ENCODE assay signal across 24 cellular contexts in genomic region chr5:30802961-30803705, GRCh38.
"Had no signal": no experiment of that assay in that cellular context is flagged by ENCODE, and none has a peak within 500 bp of the region (broad histone marks: within the 10 kb centered on the region; RNA-seq: fewer than 3 reads in every experiment).

No MANE protein-coding gene starts in this region.

- H3K4me3 ChIP-seq: esophagus muscularis mucosa, gastrocnemius medialis, tibial nerve had no signal

- H3K27ac Mint-ChIP-seq: activated CD4-positive, alpha-beta memory T cell treated with anti-CD3 and anti-CD28 coated beads, Interleukin-2, amount 10 ng/mL, durations not matched to agents 7 days and 5 days; activated CD4-positive, alpha-beta T cell treated with anti-CD3 and anti-CD28 coated beads, Interleukin-2, amount 10 ng/mL, durations not matched to agents 7 days and 5 days; activated T-cell treated with anti-CD3 and anti-CD28 coated beads, Interleukin-2, amount 50 U/mL, for 24 hours; activated T-helper 17 cell treated with anti-CD3 and anti-CD28 coated beads, Interleukin-2, amount 50 U/mL, for 72 hours; dendritic cell treated with granulocyte-macrophage colony-stimulating factor and Interleukin-4, amounts not matched to agents 40 ng/mL and 50 ng/mL, for 4 days; mesothelial cell of epicardium; naive B cell; nephron progenitor cell; T-helper 17 cell had no signal

- H3K36me3 ChIP-seq: esophagus muscularis mucosa, gastrocnemius medialis, tibial nerve had no signal

- H3K4me3 Mint-ChIP-seq: activated CD4-positive, alpha-beta memory T cell treated with anti-CD3 and anti-CD28 coated beads, Interleukin-2, amount 10 ng/mL, durations not matched to agents 7 days and 5 days; activated CD4-positive, alpha-beta T cell treated with anti-CD3 and anti-CD28 coated beads, Interleukin-2, amount 10 ng/mL, durations not matched to agents 7 days and 5 days; activated T-cell treated with anti-CD3 and anti-CD28 coated beads, Interleukin-2, amount 50 U/mL, for 24 hours; activated T-helper 17 cell treated with anti-CD3 and anti-CD28 coated beads, Interleukin-2, amount 50 U/mL, for 72 hours; dendritic cell treated with granulocyte-macrophage colony-stimulating factor and Interleukin-4, amounts not matched to agents 40 ng/mL and 50 ng/mL, for 4 days; mesothelial cell of epicardium; naive B cell; nephron progenitor cell; T-helper 17 cell had no signal

- H3K9me3 ChIP-seq: esophagus muscularis mucosa, gastrocnemius medialis, tibial nerve had no signal

- H3K36me3 Mint-ChIP-seq: mesothelial cell of epicardium, naive B cell had no signal

- H3K4me1 ChIP-seq: esophagus muscularis mucosa, gastrocnemius medialis, tibial nerve had no signal

- H3K27me3 ChIP-seq: esophagus muscularis mucosa, gastrocnemius medialis, tibial nerve had no signal

- H3K9me3 Mint-ChIP-seq: mesothelial cell of epicardium, nephron progenitor cell had no signal

- H3K27me3 Mint-ChIP-seq: activated CD4-positive, alpha-beta memory T cell treated with anti-CD3 and anti-CD28 coated beads, Interleukin-2, amount 10 ng/mL, durations not matched to agents 7 days and 5 days; activated CD4-positive, alpha-beta T cell treated with anti-CD3 and anti-CD28 coated beads, Interleukin-2, amount 10 ng/mL, durations not matched to agents 7 days and 5 days; activated T-cell treated with anti-CD3 and anti-CD28 coated beads, Interleukin-2, amount 50 U/mL, for 24 hours; activated T-helper 17 cell treated with anti-CD3 and anti-CD28 coated beads, Interleukin-2, amount 50 U/mL, for 72 hours; dendritic cell treated with granulocyte-macrophage colony-stimulating factor and Interleukin-4, amounts not matched to agents 40 ng/mL and 50 ng/mL, for 4 days; naive B cell; T-helper 17 cell had no signal

- H3K27ac ChIP-seq: esophagus muscularis mucosa, gastrocnemius medialis, tibial nerve had no signal

- H3K4me1 Mint-ChIP-seq: activated CD4-positive, alpha-beta memory T cell treated with anti-CD3 and anti-CD28 coated beads, Interleukin-2, amount 10 ng/mL, durations not matched to agents 7 days and 5 days; activated CD4-positive, alpha-beta T cell treated with anti-CD3 and anti-CD28 coated beads, Interleukin-2, amount 10 ng/mL, durations not matched to agents 7 days and 5 days; activated T-helper 17 cell treated with anti-CD3 and anti-CD28 coated beads, Interleukin-2, amount 50 U/mL, for 72 hours; mesothelial cell of epicardium; naive B cell; nephron progenitor cell; T-helper 17 cell had no signal

- FAIRE-seq: keratinocyte had no signal

- DNase-seq: activated CD4-positive, alpha-beta memory T cell treated with anti-CD3 and anti-CD28 coated beads, Interleukin-2, amount 10 ng/mL, durations not matched to agents 7 days and 5 days; activated CD4-positive, alpha-beta T cell treated with anti-CD3 and anti-CD28 coated beads, Interleukin-2, amount 10 ng/mL, durations not matched to agents 7 days and 5 days; activated CD4-positive, CD25-positive, alpha-beta regulatory T cell treated with anti-CD3 and anti-CD28 coated beads, Interleukin-2, amount 50 U/mL, for 72 hours; activated CD8-positive, alpha-beta memory T cell treated with anti-CD3 and anti-CD28 coated beads, Interleukin-2, amount 50 U/mL, for 48 hours; activated gamma-delta T cell treated with Interleukin-2 at 50 U/mL for 16 hours; activated naive CD4-positive, alpha-beta T cell treated with anti-CD3 and anti-CD28 coated beads, Interleukin-2, amount 50 U/mL, for 16 hours; activated T-cell treated with anti-CD3 and anti-CD28 coated beads, Interleukin-2, amount 50 U/mL, for 24 hours; amygdala; gastrocnemius medialis; glutamatergic neuron; naive B cell; nephron progenitor cell; nucleus accumbens; right cardiac atrium; stimulated activated CD4-positive, alpha-beta T cell treated with anti-CD3 and anti-CD28 coated beads, Interleukin-15, amount 100 ng/mL, for 24 hours; stimulated activated CD4-positive, alpha-beta T cell treated with anti-CD3 and anti-CD28 coated beads, Interleukin-2, amount 100 ng/mL, for 48 hours; stimulated activated naive CD4-positive, alpha-beta T cell treated with Interleukin-2 at 50 U/mL for 16 hours; T-helper 17 cell had no signal
